18 cellular contexts compared by ENCODE assay signal in the genomic region with DNA sequence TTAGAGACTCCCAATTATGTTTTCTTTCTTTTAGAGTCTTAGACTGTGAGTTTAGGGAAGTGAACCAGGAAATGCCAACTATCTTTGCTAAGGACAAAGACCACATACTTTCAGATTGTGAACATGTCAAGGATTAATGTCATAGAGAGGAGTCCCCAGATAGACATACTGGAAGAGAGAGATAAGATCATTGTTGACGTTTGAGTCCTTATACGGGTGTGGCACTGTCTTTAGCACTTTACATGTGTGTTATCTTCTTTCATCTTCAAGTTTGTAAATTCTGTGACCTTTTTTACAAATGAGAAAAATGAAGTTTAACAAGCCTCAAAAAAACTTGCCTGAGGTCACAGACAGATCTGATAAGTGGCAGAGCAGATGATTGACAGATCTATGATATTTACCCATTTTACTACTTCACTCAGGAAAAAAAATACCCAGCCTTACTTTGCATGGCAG. TPM values are rescaled to one million over a fixed set of nuclear protein-coding genes. Genes with fewer than 3 reads are reported as not detected.
DNase-seq lines count a peak whose midpoint lies in the region; ATAC-seq and TF ChIP-seq lines count a peak whose summit lies in the region.
"Had no signal": no experiment of that assay in that cellular context is flagged by ENCODE, and none has a peak within 500 bp of the region (broad histone marks: within the 10 kb centered on the region; RNA-seq: fewer than 3 reads in every experiment).

No MANE protein-coding gene starts in this region.

- no peaks in the 10 kb centered on the region for H4K20me1 ChIP-seq in mammary epithelial cell (ENCODE audit: insufficient read depth, low read length)

- CTCF ChIA-PET in mammary epithelial cell (lab: Charles Lee; ENCODE audit: low non-redundant PET): no interaction called here

- peak overlapping the region; percentile 55 for H3K4me3 Mint-ChIP-seq in activated CD4-positive, alpha-beta T cell treated with anti-CD3 and anti-CD28 coated beads, Interleukin-2, amount 10 ng/mL, durations not matched to agents 24 days and 14 days
- peak overlapping the region; percentile 53 for H3K4me3 Mint-ChIP-seq in activated T-helper 1 cell treated with anti-CD3 and anti-CD28 coated beads, Interleukin-12 subunit alpha, Interleukin-12 subunit beta, Interleukin-2, Interleukin-4 antibody, amounts not matched to agents 30 ng/mL and 10 ng/mL and 1 ng/mL, durations not matched to agents 14 hours and 24 hours and 36 hours
- H3K4me3 Mint-ChIP-seq in stimulated activated effector memory CD8-positive, alpha-beta T cell treated with anti-CD3 and anti-CD28 coated beads, Interleukin-12 subunit alpha, Interleukin-12 subunit beta, amount 100 ng/mL, for 72 hours: no peak overlapping the region
- H3K4me3 Mint-ChIP-seq: HFFc6, neural crest cell had no signal

- no peaks in the 10 kb centered on the region for H3K4me1 ChIP-seq in mammary epithelial cell (ENCODE audit: insufficient read depth, low read length)
- H3K4me1 ChIP-seq: suprapubic skin had no signal

- intact Hi-C loops in activated CD4-positive, alpha-beta T cell treated with anti-CD3 and anti-CD28 coated beads, Interleukin-2, amount 10 ng/mL, durations not matched to agents 24 days and 14 days (cut with micrococcal nuclease): no loop called here
- intact Hi-C loops in activated T-helper 1 cell treated with anti-CD3 and anti-CD28 coated beads, Interleukin-12 subunit alpha, Interleukin-12 subunit beta, Interleukin-2, Interleukin-4 antibody, amounts not matched to agents 30 ng/mL and 10 ng/mL and 1 ng/mL, durations not matched to agents 14 hours and 24 hours and 36 hours (cut with micrococcal nuclease): no loop called here
- intact Hi-C loops in mammary epithelial cell (cut with micrococcal nuclease): no loop called here

- no peaks in the 10 kb centered on the region for H3K9me3 Mint-ChIP-seq in activated CD4-positive, alpha-beta T cell treated with anti-CD3 and anti-CD28 coated beads, Interleukin-2, amount 10 ng/mL, durations not matched to agents 24 days and 14 days
- H3K9me3 Mint-ChIP-seq in activated T-helper 1 cell treated with anti-CD3 and anti-CD28 coated beads, Interleukin-12 subunit alpha, Interleukin-12 subunit beta, Interleukin-2, Interleukin-4 antibody, amounts not matched to agents 30 ng/mL and 10 ng/mL and 1 ng/mL, durations not matched to agents 14 hours and 24 hours and 36 hours: no peaks in the 10 kb centered on the region
- H3K9me3 Mint-ChIP-seq in stimulated activated effector memory CD8-positive, alpha-beta T cell treated with anti-CD3 and anti-CD28 coated beads, Interleukin-12 subunit alpha, Interleukin-12 subunit beta, amount 100 ng/mL, for 72 hours: no peaks in the 10 kb centered on the region
- H3K9me3 Mint-ChIP-seq: HFFc6, neural crest cell had no signal

- dilution Hi-C loops in mammary epithelial cell (cut with HindIII; ENCODE audit: low sequenced_read_pairs): no loop called here

- BruUV-seq in mammary epithelial cell (replicated peaks; lab: Mats Ljungman, UMichigan): no TSS peak

- H3K9me3 ChIP-seq in mammary epithelial cell (replicated peaks; ENCODE audit: insufficient read depth, low read length): no peaks in the 10 kb centered on the region
- H3K9me3 ChIP-seq: suprapubic skin had no signal

- 26% methylated on average over 2 of the region's 2 CpGs for WGBS in mammary epithelial cell (ENCODE audit: low coverage, missing lambda C conversion rate)

- H3K4me2 ChIP-seq in mammary epithelial cell (ENCODE audit: insufficient read depth, low read depth, low read length): no peak overlapping the region

- H3K36me3 ChIP-seq in mammary epithelial cell (ENCODE audit: insufficient read depth, low read length): no peaks in the 10 kb centered on the region
- H3K36me3 ChIP-seq: suprapubic skin had no signal

- H3K27ac Mint-ChIP-seq in activated CD4-positive, alpha-beta T cell treated with anti-CD3 and anti-CD28 coated beads, Interleukin-2, amount 10 ng/mL, durations not matched to agents 24 days and 14 days: peak overlapping the region; percentile 83
- H3K27ac Mint-ChIP-seq in activated T-helper 1 cell treated with anti-CD3 and anti-CD28 coated beads, Interleukin-12 subunit alpha, Interleukin-12 subunit beta, Interleukin-2, Interleukin-4 antibody, amounts not matched to agents 30 ng/mL and 10 ng/mL and 1 ng/mL, durations not matched to agents 14 hours and 24 hours and 36 hours: peak overlapping the region; percentile 61
- H3K27ac Mint-ChIP-seq in stimulated activated effector memory CD8-positive, alpha-beta T cell treated with anti-CD3 and anti-CD28 coated beads, Interleukin-12 subunit alpha, Interleukin-12 subunit beta, amount 100 ng/mL, for 72 hours: peak overlapping the region; percentile 88
- H3K27ac Mint-ChIP-seq: HFFc6 had no signal

- no peak for TF ChIP-seq POLR2A in NB4 (IDR thresholded peaks at IDR 0.05; ENCODE audit: extremely low read depth, insufficient read length)

- no peaks in the 10 kb centered on the region for H3K36me3 Mint-ChIP-seq in activated CD4-positive, alpha-beta T cell treated with anti-CD3 and anti-CD28 coated beads, Interleukin-2, amount 10 ng/mL, durations not matched to agents 24 days and 14 days (ENCODE audit: low read depth)
- H3K36me3 Mint-ChIP-seq in activated T-helper 1 cell treated with anti-CD3 and anti-CD28 coated beads, Interleukin-12 subunit alpha, Interleukin-12 subunit beta, Interleukin-2, Interleukin-4 antibody, amounts not matched to agents 30 ng/mL and 10 ng/mL and 1 ng/mL, durations not matched to agents 14 hours and 24 hours and 36 hours (ENCODE audit: low read depth): no peaks in the 10 kb centered on the region
- no peaks in the 10 kb centered on the region for H3K36me3 Mint-ChIP-seq in stimulated activated effector memory CD8-positive, alpha-beta T cell treated with anti-CD3 and anti-CD28 coated beads, Interleukin-12 subunit alpha, Interleukin-12 subunit beta, amount 100 ng/mL, for 72 hours

- H3K27me3 ChIP-seq in mammary epithelial cell (ENCODE audit: insufficient read depth, low read length): no peaks in the 10 kb centered on the region
- H3K27me3 ChIP-seq: suprapubic skin had no signal

- no peaks in the 10 kb centered on the region for H3K79me2 ChIP-seq in mammary epithelial cell (ENCODE audit: insufficient read depth, low read length)

- in situ Hi-C loops in mammary epithelial cell (cut with MboI; ENCODE audit: low sequenced_read_pairs in 2 of 2): no loop called here

- TF ChIP-seq CTCF in NB4 (IDR thresholded peaks at IDR 0.05; ENCODE audit: low read depth, low read length) (no peak), mammary epithelial cell (conservative IDR thresholded peaks at IDR 0.05 in 1 of 2, IDR thresholded peaks at IDR 0.05 in 1 of 2; ENCODE audit: extremely low read depth in 1 of 2, insufficient read depth in 1 of 2, low read depth in 1 of 2, low read length in 2 of 2) (no peak)

- no peak overlapping the region for H3K27ac ChIP-seq in mammary epithelial cell (ENCODE audit: insufficient read depth, low read depth, low read length)
- H3K27ac ChIP-seq: suprapubic skin had no signal

- no peaks in the 10 kb centered on the region for H3K27me3 Mint-ChIP-seq in activated CD4-positive, alpha-beta T cell treated with anti-CD3 and anti-CD28 coated beads, Interleukin-2, amount 10 ng/mL, durations not matched to agents 24 days and 14 days
- H3K27me3 Mint-ChIP-seq in activated T-helper 1 cell treated with anti-CD3 and anti-CD28 coated beads, Interleukin-12 subunit alpha, Interleukin-12 subunit beta, Interleukin-2, Interleukin-4 antibody, amounts not matched to agents 30 ng/mL and 10 ng/mL and 1 ng/mL, durations not matched to agents 14 hours and 24 hours and 36 hours (ENCODE audit: insufficient read depth): no peaks in the 10 kb centered on the region

- no peak overlapping the region for H2AFZ ChIP-seq in mammary epithelial cell (ENCODE audit: low read depth, low read length)

- no peak overlapping the region for H3K9ac ChIP-seq in mammary epithelial cell (ENCODE audit: insufficient read depth, low read length)

- H3K4me1 Mint-ChIP-seq in activated CD4-positive, alpha-beta T cell treated with anti-CD3 and anti-CD28 coated beads, Interleukin-2, amount 10 ng/mL, durations not matched to agents 24 days and 14 days: peaks cover 11% of the 10 kb centered on the region
- peaks cover 17% of the 10 kb centered on the region for H3K4me1 Mint-ChIP-seq in activated T-helper 1 cell treated with anti-CD3 and anti-CD28 coated beads, Interleukin-12 subunit alpha, Interleukin-12 subunit beta, Interleukin-2, Interleukin-4 antibody, amounts not matched to agents 30 ng/mL and 10 ng/mL and 1 ng/mL, durations not matched to agents 14 hours and 24 hours and 36 hours (ENCODE audit: low read depth)
- peaks cover 6% of the 10 kb centered on the region for H3K4me1 Mint-ChIP-seq in stimulated activated effector memory CD8-positive, alpha-beta T cell treated with anti-CD3 and anti-CD28 coated beads, Interleukin-12 subunit alpha, Interleukin-12 subunit beta, amount 100 ng/mL, for 72 hours
- H3K4me1 Mint-ChIP-seq: neural crest cell had no signal

- no peak overlapping the region for H3K4me3 ChIP-seq in NB4 (ENCODE audit: low read depth, low read length)
- H3K4me3 ChIP-seq in mammary epithelial cell (replicated peaks in 1 of 3; ENCODE audit: insufficient read depth in 1 of 3, low read depth in 2 of 3, low read length in 3 of 3): no peak overlapping the region
- H3K4me3 ChIP-seq: suprapubic skin had no signal

- DNase-seq in activated CD4-positive, alpha-beta T cell treated with anti-CD3 and anti-CD28 coated beads, Interleukin-2, amount 10 ng/mL, durations not matched to agents 24 days and 14 days: peak; percentile 58
- no peak for DNase-seq in activated CD4-positive, alpha-beta T cell treated with anti-CD3 and anti-CD28 coated beads, Interleukin-2, amount 50 U/mL, for 4 hours
- DNase-seq in NB4 (ENCODE audit: low read depth) (peak; percentile 61), GM19238 (ENCODE audit: insufficient read length, low spot score) (no peak), mammary epithelial cell (no peak)
- no peak for DNase-seq in activated T-helper 1 cell treated with anti-CD3 and anti-CD28 coated beads, Interleukin-12 subunit alpha, Interleukin-12 subunit beta, Interleukin-2, Interleukin-4 antibody, amounts not matched to agents 30 ng/mL and 10 ng/mL and 1 ng/mL, durations not matched to agents 14 hours and 24 hours and 36 hours (ENCODE audit: low spot score)
- no peak for DNase-seq in stimulated activated effector memory CD8-positive, alpha-beta T cell treated with anti-CD3 and anti-CD28 coated beads, Interleukin-12 subunit alpha, Interleukin-12 subunit beta, amount 100 ng/mL, for 72 hours (ENCODE audit: low spot score in 2 of 2)
- DNase-seq: activated CD8-positive, alpha-beta memory T cell treated with anti-CD3 and anti-CD28 coated beads, Interleukin-2, amount 50 U/mL, for 4 hours; anterior cingulate cortex; HFFc6; NCI-H1417 treated with DMSO at 0.1 percent for 48 hours; NCI-H446 had no signal

- no peak for ATAC-seq in stimulated activated effector memory CD8-positive, alpha-beta T cell treated with anti-CD3 and anti-CD28 coated beads, Interleukin-12 subunit alpha, Interleukin-12 subunit beta, amount 100 ng/mL, for 72 hours
- no peak for ATAC-seq in HG02588 (IDR thresholded peaks at IDR 0.05; ENCODE audit: unreplicated experiment)

RNA-seq across cellular contexts. Expression of a gene that starts 23.4 kb away (rescaled TPM):
- not detected in 2 replicates for total RNA-seq in activated CD4-positive, alpha-beta T cell treated with anti-CD3 and anti-CD28 coated beads, Interleukin-2, amount 10 ng/mL, durations not matched to agents 24 days and 14 days
- total RNA-seq in activated T-helper 1 cell treated with anti-CD3 and anti-CD28 coated beads, Interleukin-12 subunit alpha, Interleukin-12 subunit beta, Interleukin-2, Interleukin-4 antibody, amounts not matched to agents 30 ng/mL and 10 ng/mL and 1 ng/mL, durations not matched to agents 14 hours and 24 hours and 36 hours: not detected in 2 replicates
- total RNA-seq in mammary epithelial cell: under 1 TPM in 1 of 2 donors, not detected in 1; 0.17 TPM
- polyA plus RNA-seq in mammary epithelial cell: 0.07 TPM
- polyA minus RNA-seq in mammary epithelial cell: not detected
- total RNA-seq: HFFc6, HT1080, skeletal muscle tissue, suprapubic skin had no signal
- polyA plus RNA-seq: liver had no signal

RNA-seq across cellular contexts. Expression of a gene that starts 23.4 kb away (rescaled TPM):
- 27.1 and 33.7 TPM in 2 replicates for total RNA-seq in activated CD4-positive, alpha-beta T cell treated with anti-CD3 and anti-CD28 coated beads, Interleukin-2, amount 10 ng/mL, durations not matched to agents 24 days and 14 days
- 29.0 and 30.0 TPM in 2 replicates for total RNA-seq in activated T-helper 1 cell treated with anti-CD3 and anti-CD28 coated beads, Interleukin-12 subunit alpha, Interleukin-12 subunit beta, Interleukin-2, Interleukin-4 antibody, amounts not matched to agents 30 ng/mL and 10 ng/mL and 1 ng/mL, durations not matched to agents 14 hours and 24 hours and 36 hours
- 10 to 100 TPM in 1 of 2 donors, 1 to 10 TPM in 1; 7.2 to 37.9 TPM for total RNA-seq in mammary epithelial cell
- 16.0 TPM for polyA plus RNA-seq in mammary epithelial cell
- 24.3 TPM for polyA minus RNA-seq in mammary epithelial cell

Comparison
In these comparisons a context has a peak if more than half of its experiments do, and no peak if none do; other contexts are left out.
1. DNase-seq: peak in activated CD4-positive, alpha-beta T cell treated with anti-CD3 and anti-CD28 coated beads, Interleukin-2, amount 10 ng/mL, durations not matched to agents 24 days and 14 days (single experiment) and NB4 (single experiment); none in activated CD4-positive, alpha-beta T cell treated with anti-CD3 and anti-CD28 coated beads, Interleukin-2, amount 50 U/mL, for 4 hours (0 of 2), activated T-helper 1 cell treated with anti-CD3 and anti-CD28 coated beads, Interleukin-12 subunit alpha, Interleukin-12 subunit beta, Interleukin-2, Interleukin-4 antibody, amounts not matched to agents 30 ng/mL and 10 ng/mL and 1 ng/mL, durations not matched to agents 14 hours and 24 hours and 36 hours (single experiment), stimulated activated effector memory CD8-positive, alpha-beta T cell treated with anti-CD3 and anti-CD28 coated beads, Interleukin-12 subunit alpha, Interleukin-12 subunit beta, amount 100 ng/mL, for 72 hours (0 of 2), GM19238 (single experiment) and mammary epithelial cell (single experiment).
2. Peak in every context shown above with its lines, with median percentiles within 50 percentile points of each other: H3K27ac Mint-ChIP-seq.